ENCODE assay signal across 8 cellular contexts in the genomic region with DNA sequence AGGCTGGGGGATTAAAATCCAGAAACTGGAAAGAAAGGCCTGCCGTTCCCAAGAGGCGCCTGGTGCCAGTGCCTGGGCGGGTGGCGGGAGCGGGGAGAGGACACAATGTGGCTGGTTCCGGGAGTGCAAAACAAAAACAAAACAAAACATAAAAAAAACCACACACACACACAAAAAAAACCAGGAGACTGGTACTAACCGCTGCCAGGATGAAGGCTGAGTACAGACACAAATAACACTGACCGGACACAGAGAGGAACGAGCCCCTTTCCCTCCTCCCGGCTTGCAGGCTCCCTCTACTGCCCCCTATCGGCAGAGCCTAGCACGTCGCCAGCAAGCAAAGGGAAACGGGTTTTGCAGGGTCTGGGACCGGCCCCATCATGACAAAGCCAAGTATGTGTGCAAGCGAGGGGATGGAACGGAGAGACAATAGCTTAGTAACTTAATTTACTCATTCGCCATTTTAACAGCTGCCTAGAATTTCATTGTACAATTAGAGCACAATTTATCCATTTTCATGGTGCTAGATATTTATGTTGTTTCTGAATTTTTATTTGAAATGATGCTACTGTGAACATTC. TPM values are rescaled to one million over a fixed set of nuclear protein-coding genes. Genes with fewer than 3 reads are reported as not detected.
DNase-seq lines count a peak whose midpoint lies in the region; ATAC-seq and TF ChIP-seq lines count a peak whose summit lies in the region.

No MANE protein-coding gene starts in this region.

- no peaks in the 10 kb centered on the region for H3K27me3 ChIP-seq in layer of hippocampus (ENCODE audit: control insufficient read depth, insufficient read depth, low read length)

- no peaks in the 10 kb centered on the region for H3K27me3 Mint-ChIP-seq in chondrocyte (ENCODE audit: low read depth)

- TF ChIP-seq CTCF in chondrocyte (IDR thresholded peaks at IDR 0.05) = peak; percentile 99

- peak overlapping the region; percentile 59 for H3K4me3 Mint-ChIP-seq in chondrocyte (ENCODE audit: unreplicated experiment)

- peak overlapping the region; percentile 1 for H3K27ac Mint-ChIP-seq in chondrocyte (ENCODE audit: unreplicated experiment)

- no peaks in the 10 kb centered on the region for H3K36me3 Mint-ChIP-seq in chondrocyte (ENCODE audit: low read depth)

- peak; percentile 86 for ATAC-seq in HG02943 (IDR thresholded peaks at IDR 0.05; ENCODE audit: low read depth, unreplicated experiment)

- DNase-seq in NCI-H187 (lab: John Stamatoyannopoulos, UW) (peak; percentile 17 to 18), NCI-H187 treated with DMSO at 0.1 percent for 48 hours (lab: John Stamatoyannopoulos, UW) (no peak), NCI-H345 (lab: John Stamatoyannopoulos, UW) (peak; percentile 85), chondrocyte (ENCODE audit: low spot score) (no peak)
- DNase-seq in activated CD4-positive, CD25-positive, alpha-beta regulatory T cell treated with anti-CD3 and anti-CD28 coated beads, Interleukin-2, amount 50 U/mL, for 72 hours = peak; percentile 82
- peak; percentile 41 to 54 for DNase-seq in stimulated activated CD4-positive, alpha-beta T cell treated with anti-CD3 and anti-CD28 coated beads, Interleukin-1b, Interleukin-23, amount 100 ng/mL, for 1 hour (ENCODE audit: low read depth in 2 of 2)

- no peaks in the 10 kb centered on the region for H3K9me3 Mint-ChIP-seq in chondrocyte (ENCODE audit: low read depth)

- H3K27ac ChIP-seq in layer of hippocampus (ENCODE audit: low read depth, low read length) = peak overlapping the region; percentile 74

- peaks cover 15% of the 10 kb centered on the region for H3K4me1 Mint-ChIP-seq in chondrocyte (ENCODE audit: low read depth)

RNA-seq across cellular contexts. Expression of gene ZDHHC20, which starts 17.9 kb away (rescaled TPM):
- total RNA-seq in chondrocyte = 57.0 to 64.0 TPM (median 58.2 TPM) in 3 replicates

Comparison
In these comparisons a context has a peak if more than half of its experiments do, and no peak if none do; other contexts are left out.
1. DNase-seq: peak in NCI-H187 (2 of 2), NCI-H345 (single experiment), activated CD4-positive, CD25-positive, alpha-beta regulatory T cell treated with anti-CD3 and anti-CD28 coated beads, Interleukin-2, amount 50 U/mL, for 72 hours (single experiment) and stimulated activated CD4-positive, alpha-beta T cell treated with anti-CD3 and anti-CD28 coated beads, Interleukin-1b, Interleukin-23, amount 100 ng/mL, for 1 hour (2 of 2); none in NCI-H187 treated with DMSO at 0.1 percent for 48 hours (single experiment) and chondrocyte (single experiment).